Comparison of ENCODE assay signal across 1 cellular context in the genomic region with DNA sequence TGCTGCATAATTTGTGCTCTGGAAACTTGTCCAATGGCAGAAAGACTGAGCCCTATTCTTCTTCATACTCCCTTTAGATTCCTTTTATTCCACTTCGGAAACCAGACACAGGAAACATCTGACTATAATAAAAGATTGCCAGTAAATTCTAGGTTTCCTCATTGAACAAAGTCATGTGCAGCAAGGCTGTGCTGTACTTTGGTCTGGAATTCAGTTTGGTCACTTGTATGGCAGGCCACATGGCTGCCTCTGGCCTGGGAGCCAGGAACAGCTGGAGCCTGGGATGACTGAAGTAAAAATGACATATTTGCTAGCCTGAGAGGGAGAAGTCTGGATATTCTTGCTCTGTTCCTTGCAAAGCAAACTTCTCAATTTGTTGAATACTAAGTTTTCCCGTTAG.
TF ChIP-seq lines count a peak whose summit lies in the region.

No MANE protein-coding gene starts in this region.

TF ChIP-seq in HepG2, 621 proteins besides CTCF, POLR2A, EP300 and RAD21 (continued from another document and continues in another):
- TF ChIP-seq, protein P1, sequence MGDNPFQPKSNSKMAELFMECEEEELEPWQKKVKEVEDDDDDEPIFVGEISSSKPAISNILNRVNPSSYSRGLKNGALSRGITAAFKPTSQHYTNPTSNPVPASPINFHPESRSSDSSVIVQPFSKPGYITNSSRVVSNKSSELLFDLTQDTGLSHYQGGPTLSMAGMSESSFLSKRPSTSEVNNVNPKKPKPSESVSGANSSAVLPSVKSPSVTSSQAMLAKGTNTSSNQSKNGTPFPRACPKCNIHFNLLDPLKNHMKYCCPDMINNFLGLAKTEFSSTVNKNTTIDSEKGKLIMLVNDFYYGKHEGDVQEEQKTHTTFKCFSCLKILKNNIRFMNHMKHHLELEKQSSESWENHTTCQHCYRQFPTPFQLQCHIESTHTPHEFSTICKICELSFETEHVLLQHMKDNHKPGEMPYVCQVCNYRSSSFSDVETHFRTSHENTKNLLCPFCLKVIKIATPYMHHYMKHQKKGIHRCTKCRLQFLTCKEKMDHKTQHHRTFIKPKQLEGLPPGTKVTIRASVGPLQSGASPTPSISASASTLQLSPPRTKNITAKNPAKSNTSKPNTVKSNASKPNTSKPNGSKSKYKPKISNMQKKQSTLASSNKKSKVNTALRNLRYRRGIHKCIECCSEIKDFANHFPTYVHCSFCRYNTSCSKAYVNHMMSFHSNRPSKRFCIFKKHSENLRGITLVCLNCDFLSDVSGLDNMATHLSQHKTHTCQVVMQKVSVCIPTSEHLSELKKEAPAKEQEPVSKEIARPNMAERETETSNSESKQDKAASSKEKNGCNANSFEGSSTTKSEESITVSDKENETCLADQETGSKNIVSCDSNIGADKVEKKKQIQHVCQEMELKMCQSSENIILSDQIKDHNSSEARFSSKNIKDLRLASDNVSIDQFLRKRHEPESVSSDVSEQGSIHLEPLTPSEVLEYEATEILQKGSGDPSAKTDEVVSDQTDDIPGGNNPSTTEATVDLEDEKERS (CRISPR knock-in tag; IDR thresholded peaks at IDR 0.05) = no peak
- TF ChIP-seq, protein P2, sequence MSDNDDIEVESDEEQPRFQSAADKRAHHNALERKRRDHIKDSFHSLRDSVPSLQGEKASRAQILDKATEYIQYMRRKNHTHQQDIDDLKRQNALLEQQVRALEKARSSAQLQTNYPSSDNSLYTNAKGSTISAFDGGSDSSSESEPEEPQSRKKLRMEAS (IDR thresholded peaks at IDR 0.05) = peak; percentile 87
- TF ChIP-seq ZNF253 (CRISPR knock-in tag; IDR thresholded peaks at IDR 0.05; ENCODE audit: borderline replicate concordance) = no peak
- no peak for TF ChIP-seq CEBPB (IDR thresholded peaks at IDR 0.05; ENCODE audit: borderline replicate concordance, low read depth, low read length)
- no peak for TF ChIP-seq SMARCC2 (IDR thresholded peaks at IDR 0.05)
- TF ChIP-seq, protein P3, sequence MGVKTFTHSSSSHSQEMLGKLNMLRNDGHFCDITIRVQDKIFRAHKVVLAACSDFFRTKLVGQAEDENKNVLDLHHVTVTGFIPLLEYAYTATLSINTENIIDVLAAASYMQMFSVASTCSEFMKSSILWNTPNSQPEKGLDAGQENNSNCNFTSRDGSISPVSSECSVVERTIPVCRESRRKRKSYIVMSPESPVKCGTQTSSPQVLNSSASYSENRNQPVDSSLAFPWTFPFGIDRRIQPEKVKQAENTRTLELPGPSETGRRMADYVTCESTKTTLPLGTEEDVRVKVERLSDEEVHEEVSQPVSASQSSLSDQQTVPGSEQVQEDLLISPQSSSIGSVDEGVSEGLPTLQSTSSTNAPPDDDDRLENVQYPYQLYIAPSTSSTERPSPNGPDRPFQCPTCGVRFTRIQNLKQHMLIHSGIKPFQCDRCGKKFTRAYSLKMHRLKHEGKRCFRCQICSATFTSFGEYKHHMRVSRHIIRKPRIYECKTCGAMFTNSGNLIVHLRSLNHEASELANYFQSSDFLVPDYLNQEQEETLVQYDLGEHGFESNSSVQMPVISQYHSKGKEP (CRISPR knock-in tag; IDR thresholded peaks at IDR 0.05) = no peak
- TF ChIP-seq, protein P4, sequence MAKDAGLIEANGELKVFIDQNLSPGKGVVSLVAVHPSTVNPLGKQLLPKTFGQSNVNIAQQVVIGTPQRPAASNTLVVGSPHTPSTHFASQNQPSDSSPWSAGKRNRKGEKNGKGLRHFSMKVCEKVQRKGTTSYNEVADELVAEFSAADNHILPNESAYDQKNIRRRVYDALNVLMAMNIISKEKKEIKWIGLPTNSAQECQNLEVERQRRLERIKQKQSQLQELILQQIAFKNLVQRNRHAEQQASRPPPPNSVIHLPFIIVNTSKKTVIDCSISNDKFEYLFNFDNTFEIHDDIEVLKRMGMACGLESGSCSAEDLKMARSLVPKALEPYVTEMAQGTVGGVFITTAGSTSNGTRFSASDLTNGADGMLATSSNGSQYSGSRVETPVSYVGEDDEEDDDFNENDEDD (CRISPR knock-in tag; IDR thresholded peaks at IDR 0.05; ENCODE audit: borderline replicate concordance) = peak; percentile 55; the same call in 1 of the 2 replicates
- TF ChIP-seq, protein P5, sequence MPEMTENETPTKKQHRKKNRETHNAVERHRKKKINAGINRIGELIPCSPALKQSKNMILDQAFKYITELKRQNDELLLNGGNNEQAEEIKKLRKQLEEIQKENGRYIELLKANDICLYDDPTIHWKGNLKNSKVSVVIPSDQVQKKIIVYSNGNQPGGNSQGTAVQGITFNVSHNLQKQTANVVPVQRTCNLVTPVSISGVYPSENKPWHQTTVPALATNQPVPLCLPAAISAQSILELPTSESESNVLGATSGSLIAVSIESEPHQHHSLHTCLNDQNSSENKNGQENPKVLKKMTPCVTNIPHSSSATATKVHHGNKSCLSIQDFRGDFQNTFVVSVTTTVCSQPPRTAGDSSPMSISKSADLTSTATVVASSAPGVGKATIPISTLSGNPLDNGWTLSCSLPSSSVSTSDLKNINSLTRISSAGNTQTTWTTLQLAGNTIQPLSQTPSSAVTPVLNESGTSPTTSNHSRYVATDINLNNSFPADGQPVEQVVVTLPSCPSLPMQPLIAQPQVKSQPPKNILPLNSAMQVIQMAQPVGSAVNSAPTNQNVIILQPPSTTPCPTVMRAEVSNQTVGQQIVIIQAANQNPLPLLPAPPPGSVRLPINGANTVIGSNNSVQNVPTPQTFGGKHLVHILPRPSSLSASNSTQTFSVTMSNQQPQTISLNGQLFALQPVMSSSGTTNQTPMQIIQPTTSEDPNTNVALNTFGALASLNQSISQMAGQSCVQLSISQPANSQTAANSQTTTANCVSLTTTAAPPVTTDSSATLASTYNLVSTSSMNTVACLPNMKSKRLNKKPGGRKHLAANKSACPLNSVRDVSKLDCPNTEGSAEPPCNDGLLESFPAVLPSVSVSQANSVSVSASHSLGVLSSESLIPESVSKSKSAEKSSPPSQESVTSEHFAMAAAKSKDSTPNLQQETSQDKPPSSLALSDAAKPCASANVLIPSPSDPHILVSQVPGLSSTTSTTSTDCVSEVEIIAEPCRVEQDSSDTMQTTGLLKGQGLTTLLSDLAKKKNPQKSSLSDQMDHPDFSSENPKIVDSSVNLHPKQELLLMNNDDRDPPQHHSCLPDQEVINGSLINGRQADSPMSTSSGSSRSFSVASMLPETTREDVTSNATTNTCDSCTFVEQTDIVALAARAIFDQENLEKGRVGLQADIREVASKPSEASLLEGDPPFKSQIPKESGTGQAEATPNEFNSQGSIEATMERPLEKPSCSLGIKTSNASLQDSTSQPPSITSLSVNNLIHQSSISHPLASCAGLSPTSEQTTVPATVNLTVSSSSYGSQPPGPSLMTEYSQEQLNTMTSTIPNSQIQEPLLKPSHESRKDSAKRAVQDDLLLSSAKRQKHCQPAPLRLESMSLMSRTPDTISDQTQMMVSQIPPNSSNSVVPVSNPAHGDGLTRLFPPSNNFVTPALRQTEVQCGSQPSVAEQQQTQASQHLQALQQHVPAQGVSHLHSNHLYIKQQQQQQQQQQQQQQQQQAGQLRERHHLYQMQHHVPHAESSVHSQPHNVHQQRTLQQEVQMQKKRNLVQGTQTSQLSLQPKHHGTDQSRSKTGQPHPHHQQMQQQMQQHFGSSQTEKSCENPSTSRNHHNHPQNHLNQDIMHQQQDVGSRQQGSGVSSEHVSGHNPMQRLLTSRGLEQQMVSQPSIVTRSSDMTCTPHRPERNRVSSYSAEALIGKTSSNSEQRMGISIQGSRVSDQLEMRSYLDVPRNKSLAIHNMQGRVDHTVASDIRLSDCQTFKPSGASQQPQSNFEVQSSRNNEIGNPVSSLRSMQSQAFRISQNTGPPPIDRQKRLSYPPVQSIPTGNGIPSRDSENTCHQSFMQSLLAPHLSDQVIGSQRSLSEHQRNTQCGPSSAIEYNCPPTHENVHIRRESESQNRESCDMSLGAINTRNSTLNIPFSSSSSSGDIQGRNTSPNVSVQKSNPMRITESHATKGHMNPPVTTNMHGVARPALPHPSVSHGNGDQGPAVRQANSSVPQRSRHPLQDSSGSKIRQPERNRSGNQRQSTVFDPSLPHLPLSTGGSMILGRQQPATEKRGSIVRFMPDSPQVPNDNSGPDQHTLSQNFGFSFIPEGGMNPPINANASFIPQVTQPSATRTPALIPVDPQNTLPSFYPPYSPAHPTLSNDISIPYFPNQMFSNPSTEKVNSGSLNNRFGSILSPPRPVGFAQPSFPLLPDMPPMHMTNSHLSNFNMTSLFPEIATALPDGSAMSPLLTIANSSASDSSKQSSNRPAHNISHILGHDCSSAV (CRISPR knock-in tag; IDR thresholded peaks at IDR 0.05; ENCODE audit: borderline replicate concordance) = no peak
- no peak for TF ChIP-seq RCOR2 (CRISPR knock-in tag; IDR thresholded peaks at IDR 0.05)
- no peak for TF ChIP-seq ZNF773 (CRISPR knock-in tag; IDR thresholded peaks at IDR 0.05; ENCODE audit: borderline replicate concordance)
- TF ChIP-seq, protein P6, sequence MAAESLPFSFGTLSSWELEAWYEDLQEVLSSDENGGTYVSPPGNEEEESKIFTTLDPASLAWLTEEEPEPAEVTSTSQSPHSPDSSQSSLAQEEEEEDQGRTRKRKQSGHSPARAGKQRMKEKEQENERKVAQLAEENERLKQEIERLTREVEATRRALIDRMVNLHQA (CRISPR knock-in tag; IDR thresholded peaks at IDR 0.05) = no peak
- no peak for TF ChIP-seq MEIS2 (CRISPR knock-in tag; IDR thresholded peaks at IDR 0.05)
- no peak for TF ChIP-seq ZNF75D (CRISPR knock-in tag; IDR thresholded peaks at IDR 0.05; ENCODE audit: borderline replicate concordance)
- TF ChIP-seq, protein P7, sequence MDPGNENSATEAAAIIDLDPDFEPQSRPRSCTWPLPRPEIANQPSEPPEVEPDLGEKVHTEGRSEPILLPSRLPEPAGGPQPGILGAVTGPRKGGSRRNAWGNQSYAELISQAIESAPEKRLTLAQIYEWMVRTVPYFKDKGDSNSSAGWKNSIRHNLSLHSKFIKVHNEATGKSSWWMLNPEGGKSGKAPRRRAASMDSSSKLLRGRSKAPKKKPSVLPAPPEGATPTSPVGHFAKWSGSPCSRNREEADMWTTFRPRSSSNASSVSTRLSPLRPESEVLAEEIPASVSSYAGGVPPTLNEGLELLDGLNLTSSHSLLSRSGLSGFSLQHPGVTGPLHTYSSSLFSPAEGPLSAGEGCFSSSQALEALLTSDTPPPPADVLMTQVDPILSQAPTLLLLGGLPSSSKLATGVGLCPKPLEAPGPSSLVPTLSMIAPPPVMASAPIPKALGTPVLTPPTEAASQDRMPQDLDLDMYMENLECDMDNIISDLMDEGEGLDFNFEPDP (CRISPR knock-in tag; conservative IDR thresholded peaks at IDR 0.05) = no peak
- TF ChIP-seq, protein P8, sequence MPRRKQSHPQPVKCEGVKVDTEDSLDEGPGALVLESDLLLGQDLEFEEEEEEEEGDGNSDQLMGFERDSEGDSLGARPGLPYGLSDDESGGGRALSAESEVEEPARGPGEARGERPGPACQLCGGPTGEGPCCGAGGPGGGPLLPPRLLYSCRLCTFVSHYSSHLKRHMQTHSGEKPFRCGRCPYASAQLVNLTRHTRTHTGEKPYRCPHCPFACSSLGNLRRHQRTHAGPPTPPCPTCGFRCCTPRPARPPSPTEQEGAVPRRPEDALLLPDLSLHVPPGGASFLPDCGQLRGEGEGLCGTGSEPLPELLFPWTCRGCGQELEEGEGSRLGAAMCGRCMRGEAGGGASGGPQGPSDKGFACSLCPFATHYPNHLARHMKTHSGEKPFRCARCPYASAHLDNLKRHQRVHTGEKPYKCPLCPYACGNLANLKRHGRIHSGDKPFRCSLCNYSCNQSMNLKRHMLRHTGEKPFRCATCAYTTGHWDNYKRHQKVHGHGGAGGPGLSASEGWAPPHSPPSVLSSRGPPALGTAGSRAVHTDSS (CRISPR knock-in tag; conservative IDR thresholded peaks at IDR 0.05) = no peak
- TF ChIP-seq, protein P9, sequence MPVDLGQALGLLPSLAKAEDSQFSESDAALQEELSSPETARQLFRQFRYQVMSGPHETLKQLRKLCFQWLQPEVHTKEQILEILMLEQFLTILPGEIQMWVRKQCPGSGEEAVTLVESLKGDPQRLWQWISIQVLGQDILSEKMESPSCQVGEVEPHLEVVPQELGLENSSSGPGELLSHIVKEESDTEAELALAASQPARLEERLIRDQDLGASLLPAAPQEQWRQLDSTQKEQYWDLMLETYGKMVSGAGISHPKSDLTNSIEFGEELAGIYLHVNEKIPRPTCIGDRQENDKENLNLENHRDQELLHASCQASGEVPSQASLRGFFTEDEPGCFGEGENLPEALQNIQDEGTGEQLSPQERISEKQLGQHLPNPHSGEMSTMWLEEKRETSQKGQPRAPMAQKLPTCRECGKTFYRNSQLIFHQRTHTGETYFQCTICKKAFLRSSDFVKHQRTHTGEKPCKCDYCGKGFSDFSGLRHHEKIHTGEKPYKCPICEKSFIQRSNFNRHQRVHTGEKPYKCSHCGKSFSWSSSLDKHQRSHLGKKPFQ (CRISPR knock-in tag; IDR thresholded peaks at IDR 0.05; ENCODE audit: insufficient replicate concordance) = no peak
- no peak for TF ChIP-seq ZNF589 (CRISPR knock-in tag; conservative IDR thresholded peaks at IDR 0.05)
- TF ChIP-seq MED1 (CRISPR knock-in tag; IDR thresholded peaks at IDR 0.05) = no peak
- TF ChIP-seq, protein P10, sequence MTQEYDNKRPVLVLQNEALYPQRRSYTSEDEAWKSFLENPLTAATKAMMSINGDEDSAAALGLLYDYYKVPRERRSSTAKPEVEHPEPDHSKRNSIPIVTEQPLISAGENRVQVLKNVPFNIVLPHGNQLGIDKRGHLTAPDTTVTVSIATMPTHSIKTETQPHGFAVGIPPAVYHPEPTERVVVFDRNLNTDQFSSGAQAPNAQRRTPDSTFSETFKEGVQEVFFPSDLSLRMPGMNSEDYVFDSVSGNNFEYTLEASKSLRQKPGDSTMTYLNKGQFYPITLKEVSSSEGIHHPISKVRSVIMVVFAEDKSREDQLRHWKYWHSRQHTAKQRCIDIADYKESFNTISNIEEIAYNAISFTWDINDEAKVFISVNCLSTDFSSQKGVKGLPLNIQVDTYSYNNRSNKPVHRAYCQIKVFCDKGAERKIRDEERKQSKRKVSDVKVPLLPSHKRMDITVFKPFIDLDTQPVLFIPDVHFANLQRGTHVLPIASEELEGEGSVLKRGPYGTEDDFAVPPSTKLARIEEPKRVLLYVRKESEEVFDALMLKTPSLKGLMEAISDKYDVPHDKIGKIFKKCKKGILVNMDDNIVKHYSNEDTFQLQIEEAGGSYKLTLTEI (CRISPR knock-in tag; conservative IDR thresholded peaks at IDR 0.05) = no peak
- TF ChIP-seq, protein P11, sequence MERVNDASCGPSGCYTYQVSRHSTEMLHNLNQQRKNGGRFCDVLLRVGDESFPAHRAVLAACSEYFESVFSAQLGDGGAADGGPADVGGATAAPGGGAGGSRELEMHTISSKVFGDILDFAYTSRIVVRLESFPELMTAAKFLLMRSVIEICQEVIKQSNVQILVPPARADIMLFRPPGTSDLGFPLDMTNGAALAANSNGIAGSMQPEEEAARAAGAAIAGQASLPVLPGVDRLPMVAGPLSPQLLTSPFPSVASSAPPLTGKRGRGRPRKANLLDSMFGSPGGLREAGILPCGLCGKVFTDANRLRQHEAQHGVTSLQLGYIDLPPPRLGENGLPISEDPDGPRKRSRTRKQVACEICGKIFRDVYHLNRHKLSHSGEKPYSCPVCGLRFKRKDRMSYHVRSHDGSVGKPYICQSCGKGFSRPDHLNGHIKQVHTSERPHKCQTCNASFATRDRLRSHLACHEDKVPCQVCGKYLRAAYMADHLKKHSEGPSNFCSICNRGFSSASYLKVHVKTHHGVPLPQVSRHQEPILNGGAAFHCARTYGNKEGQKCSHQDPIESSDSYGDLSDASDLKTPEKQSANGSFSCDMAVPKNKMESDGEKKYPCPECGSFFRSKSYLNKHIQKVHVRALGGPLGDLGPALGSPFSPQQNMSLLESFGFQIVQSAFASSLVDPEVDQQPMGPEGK (CRISPR knock-in tag; IDR thresholded peaks at IDR 0.05) = no peak
